In the genomic region with DNA sequence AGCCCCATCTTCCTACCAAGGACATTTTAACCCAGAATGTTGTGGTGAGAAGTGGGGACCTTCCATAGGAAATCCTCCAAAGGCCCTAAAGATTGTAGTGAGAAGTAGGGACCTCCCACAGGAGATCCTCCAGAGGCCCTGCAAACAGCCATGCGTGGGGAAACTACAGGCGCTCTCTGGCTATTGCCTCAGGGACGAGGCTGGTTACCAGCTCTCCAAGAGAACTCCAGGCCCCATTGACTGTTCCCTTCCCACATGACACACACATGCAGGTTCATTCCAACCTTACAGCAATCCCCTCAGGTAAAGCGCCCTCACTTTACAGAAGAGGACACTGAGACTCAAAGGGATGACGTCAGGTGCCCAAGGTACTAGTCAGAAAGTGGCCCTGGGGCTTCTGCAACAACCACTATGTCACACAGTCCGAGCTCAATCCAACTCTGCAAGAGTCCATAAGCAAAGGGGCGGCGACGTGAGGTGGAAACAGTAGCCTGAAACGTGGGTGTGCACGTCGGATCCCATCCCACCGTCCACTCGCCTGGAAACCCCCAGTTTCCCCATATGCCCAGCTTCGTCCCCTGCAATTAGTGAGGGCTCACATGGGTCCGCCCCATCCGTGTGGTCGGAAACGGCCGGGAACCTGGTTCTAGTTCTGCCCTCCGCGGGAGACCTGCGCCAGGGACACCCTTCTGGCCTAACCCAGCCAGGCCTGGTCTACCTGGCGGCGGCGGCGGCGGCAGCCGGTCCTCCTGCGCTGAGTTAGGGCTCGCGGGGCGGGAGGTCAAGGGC, we compare ENCODE assay signal across 8 cellular contexts. TPM values are rescaled to one million over a fixed set of nuclear protein-coding genes. Genes with fewer than 3 reads are reported as not detected.
DNase-seq lines count a peak whose midpoint lies in the region; ATAC-seq and TF ChIP-seq lines count a peak whose summit lies in the region.
"Not testable (repeated sequence)": the region's sequence is repeated elsewhere in the genome, so short reads cannot be mapped to it uniquely, and the experiment has no call there.

No MANE protein-coding gene starts in this region.

- not testable (repeated sequence) for H3K14ac ChIP-seq in mesenchymal stem cell (ENCODE audit: low read length in 2 of 2)

- not testable (repeated sequence) for H3K18ac ChIP-seq in mesenchymal stem cell (ENCODE audit: low read depth in 1 of 2, low read length in 2 of 2)

- H3K9me2 ChIP-seq in OCI-LY1 (ENCODE audit: low read depth, low read length) = not testable (repeated sequence)

- 80% methylated on average over 1 of the region's 33 CpGs; no CpG with 5 or more reads in 1 of the 2 donors for WGBS in esophagus squamous epithelium, 2 donors
- WGBS in mesenchymal stem cell = 92% methylated on average over 2 of the region's 33 CpGs

- not testable (repeated sequence) for H3K4me3 ChIP-seq in CD4-positive, alpha-beta memory T cell (ENCODE audit: low read length in 2 of 2); mesenchymal stem cell (ENCODE audit: insufficient read depth in 1 of 2, low read depth in 1 of 2, low read length in 2 of 2)
- H3K4me3 ChIP-seq in OCI-LY1 (ENCODE audit: low read depth, low read length, poor library complexity, severe bottlenecking) (peak overlapping the region; percentile 52), esophagus squamous epithelium (peak overlapping the region; percentile 28 to 64 (median 44))

- not testable (repeated sequence) for H2AK5ac ChIP-seq in mesenchymal stem cell (ENCODE audit: low read length, severe bottlenecking)

- H3K4me1 Mint-ChIP-seq in CD4-positive, alpha-beta memory T cell = peaks cover 5 to 10% (median 8%) of the 10 kb centered on the region in 4 donors
- peaks cover 20% of the 10 kb centered on the region for H3K4me1 Mint-ChIP-seq in activated naive CD4-positive, alpha-beta T cell treated with anti-CD3 and anti-CD28 coated beads, Interleukin-2, amount 10 ng/mL, durations not matched to agents 7 days and 5 days
- H3K4me1 Mint-ChIP-seq in stimulated activated effector memory CD8-positive, alpha-beta T cell treated with anti-CD3 and anti-CD28 coated beads, Interleukin-12 subunit alpha, Interleukin-12 subunit beta, amount 100 ng/mL, for 72 hours = not testable (repeated sequence)

- not testable (repeated sequence) for H2AFZ ChIP-seq in OCI-LY1 (ENCODE audit: low read length); mesenchymal stem cell (ENCODE audit: low read depth, low read length)

- H4K91ac ChIP-seq in mesenchymal stem cell (ENCODE audit: low read length) = not testable (repeated sequence)

- H3K36me3 Mint-ChIP-seq in CD4-positive, alpha-beta memory T cell; activated naive CD4-positive, alpha-beta T cell treated with anti-CD3 and anti-CD28 coated beads, Interleukin-2, amount 10 ng/mL, durations not matched to agents 7 days and 5 days; stimulated activated effector memory CD8-positive, alpha-beta T cell treated with anti-CD3 and anti-CD28 coated beads, Interleukin-12 subunit alpha, Interleukin-12 subunit beta, amount 100 ng/mL, for 72 hours: not testable (repeated sequence)

- not testable (repeated sequence) for H3K4me2 ChIP-seq in OCI-LY1 (ENCODE audit: low read length); mesenchymal stem cell (ENCODE audit: low read length, poor library complexity, severe bottlenecking)

- not testable (repeated sequence) for H3K79me2 ChIP-seq in OCI-LY1 (ENCODE audit: insufficient read depth, low read length)

- not testable (repeated sequence) for H3F3A ChIP-seq in OCI-LY1 (ENCODE audit: insufficient read depth, low read length)

- TF ChIP-seq CTCF in OCI-LY1 (IDR thresholded peaks at IDR 0.05; ENCODE audit: low read length); esophagus squamous epithelium (IDR thresholded peaks at IDR 0.05): not testable (repeated sequence)

- not testable (repeated sequence) for H3K27me3 ChIP-seq in CD4-positive, alpha-beta memory T cell (ENCODE audit: insufficient read depth, low read length); OCI-LY1 (ENCODE audit: insufficient read depth, low read length); esophagus squamous epithelium
- H3K27me3 ChIP-seq in mesenchymal stem cell (ENCODE audit: control insufficient read depth in 1 of 2, insufficient read depth in 1 of 2, low read length in 2 of 2) = peaks cover 4 to 22% of the 10 kb centered on the region in 2 experiments

- H3K9me3 Mint-ChIP-seq in CD4-positive, alpha-beta memory T cell; activated naive CD4-positive, alpha-beta T cell treated with anti-CD3 and anti-CD28 coated beads, Interleukin-2, amount 10 ng/mL, durations not matched to agents 7 days and 5 days; stimulated activated effector memory CD8-positive, alpha-beta T cell treated with anti-CD3 and anti-CD28 coated beads, Interleukin-12 subunit alpha, Interleukin-12 subunit beta, amount 100 ng/mL, for 72 hours: not testable (repeated sequence)

- not testable (repeated sequence) for H2BK120ac ChIP-seq in mesenchymal stem cell (ENCODE audit: low read depth, low read length)

- not testable (repeated sequence) for H3K9me3 ChIP-seq in CD4-positive, alpha-beta memory T cell (ENCODE audit: control insufficient read depth in 1 of 2, low read length in 2 of 2); OCI-LY1 (ENCODE audit: low read length); esophagus squamous epithelium; mesenchymal stem cell (ENCODE audit: control insufficient read depth, low read length)

- H3K27ac Mint-ChIP-seq in CD4-positive, alpha-beta memory T cell = peak overlapping the region in 4 of 7 donors; percentile 44 to 83 (median 56)
- H3K27ac Mint-ChIP-seq in activated naive CD4-positive, alpha-beta T cell treated with anti-CD3 and anti-CD28 coated beads, Interleukin-2, amount 10 ng/mL, durations not matched to agents 7 days and 5 days; stimulated activated effector memory CD8-positive, alpha-beta T cell treated with anti-CD3 and anti-CD28 coated beads, Interleukin-12 subunit alpha, Interleukin-12 subunit beta, amount 100 ng/mL, for 72 hours: not testable (repeated sequence)

- H2BK5ac ChIP-seq in mesenchymal stem cell (ENCODE audit: low read depth, low read length, poor library complexity, severe bottlenecking) = not testable (repeated sequence)

- POLR2A ChIA-PET in CD4-positive, alpha-beta memory T cell (lab: Charles Lee; ENCODE audit: partially characterized antibody) = not testable (repeated sequence)

- H3K23ac ChIP-seq in mesenchymal stem cell (ENCODE audit: low read length in 2 of 2) = not testable (repeated sequence)

- peaks cover 11% of the 10 kb centered on the region for H3K4me1 ChIP-seq in CD4-positive, alpha-beta memory T cell (ENCODE audit: insufficient read depth, low read length)
- H3K4me1 ChIP-seq in OCI-LY1 (ENCODE audit: insufficient read depth, low read length, severe bottlenecking); esophagus squamous epithelium; mesenchymal stem cell (ENCODE audit: control insufficient read depth, insufficient read depth, low read depth, low read length): not testable (repeated sequence)

- not testable (repeated sequence) for H4K20me1 ChIP-seq in OCI-LY1 (ENCODE audit: insufficient read depth, low read length)

- not testable (repeated sequence) for H3K79me1 ChIP-seq in mesenchymal stem cell (replicated peaks; ENCODE audit: low read length, poor library complexity, severe bottlenecking)

- not testable (repeated sequence) for H3K27ac ChIP-seq in CD4-positive, alpha-beta memory T cell (ENCODE audit: low read depth, low read length); OCI-LY1 (ENCODE audit: low read depth, low read length, poor library complexity, severe bottlenecking); mesenchymal stem cell (ENCODE audit: low read length, poor library complexity, severe bottlenecking)
- H3K27ac ChIP-seq in esophagus squamous epithelium = peak overlapping the region in 2 of 4 donors; percentile 9 to 79

- intact Hi-C loops in CD4-positive, alpha-beta memory T cell (cut with micrococcal nuclease); esophagus squamous epithelium (cut with DNase I): not testable (repeated sequence)

- H4K8ac ChIP-seq in mesenchymal stem cell (ENCODE audit: low read length) = not testable (repeated sequence)

- DNase-seq in CD4-positive, alpha-beta memory T cell; activated naive CD4-positive, alpha-beta T cell treated with anti-CD3 and anti-CD28 coated beads, Interleukin-2, amount 10 ng/mL, durations not matched to agents 7 days and 5 days; esophagus squamous epithelium (lab: John Stamatoyannopoulos, UW); stimulated activated effector memory CD8-positive, alpha-beta T cell treated with anti-CD3 and anti-CD28 coated beads, Interleukin-12 subunit alpha, Interleukin-12 subunit beta, amount 100 ng/mL, for 72 hours (ENCODE audit: low spot score in 2 of 2): not testable (repeated sequence)
- peak; percentile 10 for DNase-seq in mesenchymal stem cell

- H3K36me3 ChIP-seq in CD4-positive, alpha-beta memory T cell (ENCODE audit: insufficient read depth, low read length); OCI-LY1 (ENCODE audit: insufficient read depth, low read length); esophagus squamous epithelium; mesenchymal stem cell (ENCODE audit: control insufficient read depth in 1 of 2, insufficient read depth in 2 of 2, low read depth in 1 of 2, low read length in 2 of 2): not testable (repeated sequence)

- not testable (repeated sequence) for TF ChIP-seq POLR2A in esophagus squamous epithelium (IDR thresholded peaks at IDR 0.05)

- not testable (repeated sequence) for H3K27me3 Mint-ChIP-seq in CD4-positive, alpha-beta memory T cell
- peaks cover 22% of the 10 kb centered on the region for H3K27me3 Mint-ChIP-seq in activated naive CD4-positive, alpha-beta T cell treated with anti-CD3 and anti-CD28 coated beads, Interleukin-2, amount 10 ng/mL, durations not matched to agents 7 days and 5 days

- peak overlapping the region in 7 of 8 donors; percentile 59 to 76 (median 64) for H3K4me3 Mint-ChIP-seq in CD4-positive, alpha-beta memory T cell
- H3K4me3 Mint-ChIP-seq in activated naive CD4-positive, alpha-beta T cell treated with anti-CD3 and anti-CD28 coated beads, Interleukin-2, amount 10 ng/mL, durations not matched to agents 7 days and 5 days = peak overlapping the region; percentile 63
- peak overlapping the region; percentile 30 for H3K4me3 Mint-ChIP-seq in stimulated activated effector memory CD8-positive, alpha-beta T cell treated with anti-CD3 and anti-CD28 coated beads, Interleukin-12 subunit alpha, Interleukin-12 subunit beta, amount 100 ng/mL, for 72 hours

- ATAC-seq in GM21390 (IDR thresholded peaks at IDR 0.05; ENCODE audit: unreplicated experiment) (peak; percentile 40), HG03060 (IDR thresholded peaks at IDR 0.05; ENCODE audit: low read depth, unreplicated experiment) (peak; percentile 15)
- peak; percentile 55 for ATAC-seq in stimulated activated effector memory CD8-positive, alpha-beta T cell treated with anti-CD3 and anti-CD28 coated beads, Interleukin-12 subunit alpha, Interleukin-12 subunit beta, amount 100 ng/mL, for 72 hours

- H3K4ac ChIP-seq in mesenchymal stem cell (ENCODE audit: low read depth in 1 of 2, low read length in 2 of 2) = not testable (repeated sequence)

- CTCF ChIA-PET in CD4-positive, alpha-beta memory T cell (lab: Charles Lee; ENCODE audit: partially characterized antibody); activated naive CD4-positive, alpha-beta T cell treated with anti-CD3 and anti-CD28 coated beads, Interleukin-2, amount 10 ng/mL, durations not matched to agents 7 days and 5 days (lab: Charles Lee): not testable (repeated sequence)

- not testable (repeated sequence) for H2BK12ac ChIP-seq in mesenchymal stem cell (ENCODE audit: low read length in 2 of 2)

- not testable (repeated sequence) for H3K9ac ChIP-seq in OCI-LY1 (ENCODE audit: low read length); mesenchymal stem cell (ENCODE audit: low read length)

- H2BK15ac ChIP-seq in mesenchymal stem cell (ENCODE audit: low read depth, poor library complexity, severe bottlenecking) = not testable (repeated sequence)

RNA-seq across cellular contexts. Expression of a gene that starts 0.5 kb away (rescaled TPM):
- 10 to 100 TPM; 20.7 to 21.2 TPM for total RNA-seq in CD4-positive, alpha-beta memory T cell
- 10 to 100 TPM; 13.3 to 25.2 TPM for polyA plus RNA-seq in CD4-positive, alpha-beta memory T cell
- total RNA-seq in esophagus squamous epithelium = 10 to 100 TPM in 1 of 4 donors, 1 to 10 TPM in 3; 1.4 to 11.1 (median 5.3) TPM
- 3.7 TPM for polyA plus RNA-seq in mesenchymal stem cell (2013, experiment 1 of 2)
- 3.2 TPM for polyA plus RNA-seq in mesenchymal stem cell (2013, experiment 2 of 2)

RNA-seq across cellular contexts. Expression of a gene that starts 18.8 kb away (rescaled TPM):
- total RNA-seq in CD4-positive, alpha-beta memory T cell = 10 to 100 TPM; 70.9 to 83.4 TPM
- 10 to 100 TPM in 1 of 2 donors, 1 to 10 TPM in 1; 3.2 to 16.9 TPM for polyA plus RNA-seq in CD4-positive, alpha-beta memory T cell
- total RNA-seq in esophagus squamous epithelium = 10 to 100 TPM in 1 of 4 donors, 1 to 10 TPM in 3; 4.7 to 25.7 (median 8.5) TPM
- 3.6 TPM for polyA plus RNA-seq in mesenchymal stem cell (2013, experiment 1 of 2)
- polyA plus RNA-seq in mesenchymal stem cell (2013, experiment 2 of 2) = 3.3 TPM
